Comparison of ENCODE assay signal across 2 cellular contexts in genomic region chr6:64081459-64081858, GRCh38.
TF ChIP-seq lines count a peak whose summit lies in the region.

No MANE protein-coding gene starts in this region.

TF ChIP-seq in IMR-90, 13 proteins besides CTCF, POLR2A, EP300 and RAD21:
- TF ChIP-seq BHLHE40 (IDR thresholded peaks at IDR 0.05; ENCODE audit: low read depth, low read length): peak; percentile 75
- no peak; the same call in 1 of the 2 replicates for TF ChIP-seq FOS (IDR thresholded peaks at IDR 0.05; ENCODE audit: low read depth, low read length)
- TF ChIP-seq MAFK (IDR thresholded peaks at IDR 0.05; ENCODE audit: low read depth, low read length): peak; percentile 56; the same call in 1 of the 2 replicates

TF ChIP-seq in endothelial cell of umbilical vein, 7 proteins besides CTCF, POLR2A, EP300 and RAD21:
- TF ChIP-seq JUN (IDR thresholded peaks at IDR 0.05; ENCODE audit: borderline replicate concordance, insufficient read depth, insufficient read length, low read depth): no peak
- TF ChIP-seq POLR2AphosphoS5 (IDR thresholded peaks at IDR 0.05; ENCODE audit: insufficient read depth, low read depth, low read length): no peak
- no peak for TF ChIP-seq FOS (IDR thresholded peaks at IDR 0.05; ENCODE audit: borderline replicate concordance, insufficient read depth, low read length)
- TF ChIP-seq EZH2 (IDR thresholded peaks at IDR 0.05; ENCODE audit: borderline replicate concordance, low read depth, low read length, severe bottlenecking): no peak
- no peak for TF ChIP-seq MAX (IDR thresholded peaks at IDR 0.05; ENCODE audit: insufficient read depth, insufficient read length)
- no peak for TF ChIP-seq GATA2 (IDR thresholded peaks at IDR 0.05; ENCODE audit: insufficient read depth, insufficient read length, low read depth, low read length)
- TF ChIP-seq MYC (IDR thresholded peaks at IDR 0.05; ENCODE audit: low read depth, low read length): no peak
